8 cellular contexts compared by ENCODE assay signal in genomic region chr6:79946773-79947190, GRCh38. TPM values are rescaled to one million over a fixed set of nuclear protein-coding genes. Genes with fewer than 3 reads are reported as not detected.
A peak's percentile ranks its signal among the peaks of the same experiment; 100 is the strongest.
DNase-seq lines count a peak whose midpoint lies in the region; ATAC-seq and TF ChIP-seq lines count a peak whose summit lies in the region.

No MANE protein-coding gene starts in this region.

- no peaks in the 10 kb centered on the region for H3K9me3 ChIP-seq in Karpas-422 (ENCODE audit: low read length)

- H3K4me3 ChIP-seq in LNCaP clone FGC (ENCODE audit: low read depth, low read length) (peak overlapping the region; percentile 30; the same call in 1 of the 2 replicates), fibroblast of the aortic adventitia (ENCODE audit: low read depth, low read length) (peak overlapping the region; percentile 78), Karpas-422 (ENCODE audit: low read length) (no peak overlapping the region)

- peaks cover 39% of the 10 kb centered on the region for H3K4me1 Mint-ChIP-seq in nephron progenitor cell

- H3K36me3 ChIP-seq in Karpas-422 (ENCODE audit: insufficient read depth, low read length) = no peaks in the 10 kb centered on the region

- no peak overlapping the region for H3K27ac ChIP-seq in Karpas-422 (ENCODE audit: low read length)

- H3K27me3 ChIP-seq in Karpas-422 (ENCODE audit: low read length) = no peaks in the 10 kb centered on the region

- H2AFZ ChIP-seq in Karpas-422 (ENCODE audit: low read length) = no peak overlapping the region

- peak; percentile 12 for ATAC-seq in GM21390 (IDR thresholded peaks at IDR 0.05; ENCODE audit: unreplicated experiment)

- no peak overlapping the region for H3K9ac ChIP-seq in Karpas-422 (ENCODE audit: low read length)

- DNase-seq in D341Med (ENCODE audit: low spot score) (peak; percentile 69), LNCaP clone FGC (ENCODE audit: low read depth) (no peak), fibroblast of the aortic adventitia (ENCODE audit: low read depth) (peak; percentile 22), nephron progenitor cell (peak; percentile 53), SIG-M5 (lab: John Stamatoyannopoulos, UW) (no peak), Karpas-422 (no peak)
- DNase-seq in activated T-cell treated with anti-CD3 and anti-CD28 coated beads, Interleukin-2, amount 50 U/mL, for 48 hours = peak; percentile 39 to 54

- peak overlapping the region; percentile 89 for H3K27ac Mint-ChIP-seq in nephron progenitor cell

- no peak overlapping the region for H3K4me2 ChIP-seq in Karpas-422 (ENCODE audit: low read depth, low read length, poor library complexity, severe bottlenecking)

- no peaks in the 10 kb centered on the region for H4K20me1 ChIP-seq in Karpas-422 (ENCODE audit: insufficient read depth, low read depth, low read length)

- no peaks in the 10 kb centered on the region for H3K36me3 Mint-ChIP-seq in nephron progenitor cell (ENCODE audit: low read depth)

- H3K9me2 ChIP-seq in Karpas-422 (replicated peaks; ENCODE audit: insufficient read depth, low read length) = no peaks in the 10 kb centered on the region

- H3K4me3 Mint-ChIP-seq in nephron progenitor cell = peak overlapping the region; percentile 97

- peaks cover 11% of the 10 kb centered on the region for H3K27me3 Mint-ChIP-seq in nephron progenitor cell (ENCODE audit: low read depth, poor library complexity)

- TF ChIP-seq CTCF in LNCaP clone FGC (IDR thresholded peaks at IDR 0.05; ENCODE audit: control insufficient read depth, extremely low read depth, insufficient read depth) (no peak), fibroblast of the aortic adventitia (IDR thresholded peaks at IDR 0.05; ENCODE audit: insufficient read depth, low read length) (no peak), nephron progenitor cell (IDR thresholded peaks at IDR 0.05) (no peak)

- H3K4me1 ChIP-seq in Karpas-422 (ENCODE audit: low read length) = peaks cover 15% of the 10 kb centered on the region

- no peaks in the 10 kb centered on the region for H3K9me3 Mint-ChIP-seq in nephron progenitor cell

- no peaks in the 10 kb centered on the region for H3K79me2 ChIP-seq in Karpas-422 (ENCODE audit: low read length)

RNA-seq across cellular contexts. Expression of gene ELOVL4, which starts 0.6 kb away (rescaled TPM):
- total RNA-seq in fibroblast of the aortic adventitia (ENCODE audit: low replicate concordance) = 2.1 and 6.4 TPM in 2 replicates
- total RNA-seq in Karpas-422 (2014; rRNA removed; shearing (Covaris generic); ENCODE audit: low replicate concordance) = not detected in 2 replicates

RNA-seq across cellular contexts. Expression of gene TTK, which starts 57.7 kb away (rescaled TPM):
- total RNA-seq in fibroblast of the aortic adventitia (ENCODE audit: low replicate concordance) = 0.90 and 35.9 TPM in 2 replicates
- total RNA-seq in Karpas-422 (2014; rRNA removed; shearing (Covaris generic); ENCODE audit: low replicate concordance) = 28.0 and 52.0 TPM in 2 replicates

Comparison
In these comparisons a context has a peak if more than half of its experiments do, and no peak if none do; other contexts are left out.
1. DNase-seq: peak in D341Med (single experiment), activated T-cell treated with anti-CD3 and anti-CD28 coated beads, Interleukin-2, amount 50 U/mL, for 48 hours (2 of 2), fibroblast of the aortic adventitia (single experiment) and nephron progenitor cell (single experiment); none in LNCaP clone FGC (single experiment), SIG-M5 (single experiment) and Karpas-422 (single experiment).